ENCODE assay signal across 34 cellular contexts in the genomic region with DNA sequence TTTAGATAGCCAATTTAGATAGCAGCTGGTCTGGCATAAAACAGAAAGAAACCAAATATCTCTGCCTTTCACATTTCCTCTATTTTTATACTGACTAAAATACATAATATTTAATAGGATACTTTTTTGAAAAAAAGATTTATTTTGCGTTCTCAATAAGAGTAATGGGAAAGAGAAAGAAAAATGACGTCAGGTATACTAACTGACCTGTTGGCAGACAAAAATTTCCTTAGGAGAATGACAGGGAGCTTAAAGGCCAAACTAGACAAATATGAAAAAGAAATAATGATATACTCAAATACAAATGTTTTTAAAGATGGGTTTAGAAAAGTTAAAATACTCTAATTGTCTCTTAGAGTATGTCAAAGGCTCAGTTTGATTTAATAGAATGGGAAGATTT.
"Had no signal": no experiment of that assay in that cellular context is flagged by ENCODE, and none has a peak within 500 bp of the region (broad histone marks: within the 10 kb centered on the region; RNA-seq: fewer than 3 reads in every experiment).

No MANE protein-coding gene starts in this region.

- H3K27me3 ChIP-seq: MG63 had no signal

- H3K4me3 ChIP-seq: MG63 had no signal

- H3K9me3 ChIP-seq: MG63 had no signal

- H3K36me3 ChIP-seq: MG63 had no signal

- DNase-seq: MG63, MM.1S, MV-4-11, NCI-H1048, NCI-H1092, NCI-H1092 treated with DMSO at 0.1 percent for 48 hours, NCI-H1105, NCI-H1105 treated with DMSO at 0.1 percent for 48 hours, NCI-H1417, NCI-H1417 treated with DMSO at 0.1 percent for 48 hours, NCI-H1436, NCI-H1436 treated with DMSO at 0.1 percent for 48 hours, NCI-H146, NCI-H1694, NCI-H1694 treated with DMSO at 0.1 percent for 48 hours, NCI-H187, NCI-H187 treated with DMSO at 0.1 percent for 48 hours, NCI-H1930, NCI-H2029, NCI-H2029 treated with DMSO at 0.1 percent for 48 hours, NCI-H2081, NCI-H2081 treated with DMSO at 0.1 percent for 48 hours, NCI-H2107, NCI-H2171, NCI-H2171 treated with DMSO at 0.1 percent for 48 hours, NCI-H2227 treated with DMSO at 0.1 percent for 48 hours, NCI-H226, NCI-H345, NCI-H446, NCI-H446 treated with DMSO at 0.1 percent for 48 hours, NCI-H510A, NCI-H510A treated with DMSO at 0.1 percent for 48 hours, NCI-H524, NCI-H524 treated with DMSO at 0.1 percent for 48 hours had no signal
